18 cellular contexts compared by ENCODE assay signal in the genomic region with DNA sequence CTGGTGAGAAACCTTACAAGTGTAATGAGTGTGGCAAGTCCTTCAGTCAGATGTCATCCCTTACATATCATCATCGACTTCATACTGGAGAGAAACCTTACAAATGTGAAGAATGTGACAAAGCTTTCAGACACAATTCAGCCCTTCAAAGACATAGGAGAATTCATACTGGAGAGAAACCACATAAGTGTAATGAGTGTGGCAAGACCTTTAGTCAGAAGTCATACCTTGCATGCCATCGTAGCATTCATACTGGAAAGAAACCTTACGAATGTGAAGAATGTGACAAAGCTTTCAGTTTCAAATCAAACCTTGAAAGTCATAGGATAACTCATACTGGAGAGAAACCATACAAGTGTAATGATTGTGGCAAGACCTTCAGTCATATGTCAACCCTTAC. TPM values are rescaled to one million over a fixed set of nuclear protein-coding genes. Genes with fewer than 3 reads are reported as not detected.
DNase-seq lines count a peak whose midpoint lies in the region; ATAC-seq and TF ChIP-seq lines count a peak whose summit lies in the region.
"Had no signal": no experiment of that assay in that cellular context is flagged by ENCODE, and none has a peak within 500 bp of the region (broad histone marks: within the 10 kb centered on the region; RNA-seq: fewer than 3 reads in every experiment).

No MANE protein-coding gene starts in this region.

- RAD21 ChIA-PET in HCT116 (lab: Charles Lee; ENCODE audit: low non-redundant PET in 1 of 2, low total read pairs in 2 of 2, uncharacterized antibody in 2 of 2, unreplicated experiment in 2 of 2) = no interaction called here

- H3K79me2 ChIP-seq in HCT116 (ENCODE audit: insufficient read depth, low read length) (no peaks in the 10 kb centered on the region), trophoblast cell (ENCODE audit: control insufficient read depth, insufficient read depth, low read length, poor library complexity) (no peaks in the 10 kb centered on the region)

- no peak overlapping the region for H3K9ac ChIP-seq in BLaER1
- H3K9ac ChIP-seq in HCT116 (ENCODE audit: low read length) = no peak overlapping the region
- H3K9ac ChIP-seq in trophoblast cell (ENCODE audit: low read length) = no peak overlapping the region
- H3K9ac ChIP-seq: SK-N-SH had no signal

- H4K91ac ChIP-seq in trophoblast cell (ENCODE audit: low read depth, low read length) = no peak overlapping the region

- H2AK5ac ChIP-seq in trophoblast cell (ENCODE audit: low read length) = no peak overlapping the region

- H3K18ac ChIP-seq in trophoblast cell (ENCODE audit: low read length) = no peak overlapping the region

- peaks cover 100% of the 10 kb centered on the region for H3K9me3 ChIP-seq in BLaER1
- peaks cover 33 to 50% of the 10 kb centered on the region in 2 experiments; a peak in 3 of 4 replicates for H3K9me3 ChIP-seq in HCT116 (ENCODE audit: control insufficient read depth in 1 of 2, insufficient read depth in 1 of 2, low read depth in 1 of 2, low read length in 2 of 2)
- H3K9me3 ChIP-seq in trophoblast cell (ENCODE audit: insufficient read depth, low read depth, low read length) = peaks cover 6% of the 10 kb centered on the region

- H4K20me1 ChIP-seq in BLaER1 (no peaks in the 10 kb centered on the region), HCT116 (ENCODE audit: insufficient read depth) (no peaks in the 10 kb centered on the region)

- DNase-seq in HCT116 (ENCODE audit: low read depth, low spot score) (no peak), trophoblast cell (peak; percentile 56 to 90), cerebellum (ENCODE audit: low spot score) (no peak), NCI-H748 treated with DMSO at 0.1 percent for 48 hours (lab: John Stamatoyannopoulos, UW) (no peak)
- DNase-seq: H7; KBM-7; MG63; NCI-H1105 treated with DMSO at 0.1 percent for 48 hours; NCI-H146; NCI-H1930; NCI-H446; NCI-H524 treated with DMSO at 0.1 percent for 48 hours; NCI-H82; NK-92 treated with Interleukin-12 subunit alpha and Interleukin-12 subunit beta, amount 100 ng/mL, for 24 hours; PC-3; SK-N-SH; SW 1271 had no signal

- H3K4me3 ChIP-seq in BLaER1 (peak overlapping the region; percentile 26; the same call in 1 of the 2 replicates), HCT116 (replicated peaks in 1 of 2; ENCODE audit: low read depth in 1 of 2, low read length in 2 of 2) (no peak overlapping the region), trophoblast cell (ENCODE audit: low read depth, low read length) (no peak overlapping the region)
- H3K4me3 ChIP-seq: MG63 had no signal

- H2BK120ac ChIP-seq in trophoblast cell (ENCODE audit: insufficient read depth, low read length, poor library complexity) = no peak overlapping the region

- POLR2A ChIA-PET in HCT116 (lab: Charles Lee) = no interaction called here

- H3K4ac ChIP-seq in trophoblast cell (ENCODE audit: low read depth, low read length) = no peak overlapping the region

- H4K8ac ChIP-seq in trophoblast cell (ENCODE audit: low read depth, low read length) = no peak overlapping the region

- no peak for TF ChIP-seq RAD21 in HCT116 (IDR thresholded peaks at IDR 0.05; ENCODE audit: low read depth)

- H2AFZ ChIP-seq in HCT116 (ENCODE audit: low read depth, low read length, poor library complexity, severe bottlenecking) = no peak overlapping the region
- no peak overlapping the region for H2AFZ ChIP-seq in trophoblast cell (ENCODE audit: insufficient read depth, low read length, poor library complexity)

- no peak overlapping the region for H2BK12ac ChIP-seq in trophoblast cell (ENCODE audit: low read length)

- no peak for TF ChIP-seq CTCF in HCT116 (IDR thresholded peaks at IDR 0.05 in 2 of 3, conservative IDR thresholded peaks at IDR 0.05 in 1 of 3; ENCODE audit: borderline replicate concordance in 1 of 3, insufficient read depth in 1 of 3, low read depth in 2 of 3, low read length in 2 of 3)

- peaks cover 98% of the 10 kb centered on the region for H3K36me3 ChIP-seq in BLaER1
- peaks cover 0 to 41% of the 10 kb centered on the region in 2 experiments; a peak in 3 of 4 replicates for H3K36me3 ChIP-seq in HCT116 (ENCODE audit: control insufficient read depth in 1 of 2, insufficient read depth in 2 of 2, low read length in 2 of 2)
- peaks cover 21 to 31% of the 10 kb centered on the region in 2 experiments for H3K36me3 ChIP-seq in trophoblast cell (ENCODE audit: control insufficient read depth in 1 of 2, insufficient read depth in 2 of 2, low read length in 2 of 2)
- H3K36me3 ChIP-seq: MG63 had no signal

- H3K4me2 ChIP-seq in BLaER1 = no peak overlapping the region
- no peak overlapping the region for H3K4me2 ChIP-seq in HCT116 (ENCODE audit: low read length)
- no peak overlapping the region for H3K4me2 ChIP-seq in trophoblast cell (ENCODE audit: low read length)
- H3K4me2 ChIP-seq: SK-N-SH had no signal

- no TSS peak for BruUV-seq in HCT116 (replicated peaks; lab: Mats Ljungman, UMichigan)

- intact Hi-C loops in HCT116 (cut with micrococcal nuclease) = no loop called here

- no peak overlapping the region for H3K23ac ChIP-seq in trophoblast cell (ENCODE audit: low read length)

- no peak overlapping the region for H2BK5ac ChIP-seq in trophoblast cell (ENCODE audit: low read depth, low read length, poor library complexity)

- no peak for ATAC-seq in HCT116
- ATAC-seq: PC-3 had no signal

- H3K4me1 ChIP-seq in BLaER1 (no peaks in the 10 kb centered on the region), HCT116 (ENCODE audit: control insufficient read depth in 1 of 2, insufficient read depth in 2 of 2, low read length in 2 of 2) (no peaks in the 10 kb centered on the region), trophoblast cell (ENCODE audit: control insufficient read depth in 1 of 2, insufficient read depth in 2 of 2, low read length in 2 of 2) (no peaks in the 10 kb centered on the region)

- H3K9me2 ChIP-seq in HCT116 (ENCODE audit: insufficient read depth) = no peaks in the 10 kb centered on the region
- H3K9me2 ChIP-seq: SK-N-SH had no signal

- CTCF ChIA-PET in HCT116 (lab: Charles Lee) = no interaction called here

- WGBS in trophoblast cell (ENCODE audit: extremely low coverage, insufficient coverage, insufficient read length) = no CpG with 5 or more reads among the region's 3 CpGs

- H3K27me3 ChIP-seq in BLaER1 = no peaks in the 10 kb centered on the region
- H3K27me3 ChIP-seq in HCT116 (ENCODE audit: insufficient read depth, low read length) = no peaks in the 10 kb centered on the region
- no peaks in the 10 kb centered on the region for H3K27me3 ChIP-seq in trophoblast cell (ENCODE audit: insufficient read depth, low read length)
- H3K27me3 ChIP-seq: MG63 had no signal

- no peaks in the 10 kb centered on the region for H3K79me1 ChIP-seq in trophoblast cell (ENCODE audit: low read length)

- H3K14ac ChIP-seq in trophoblast cell (ENCODE audit: low read length) = no peak overlapping the region

- TF ChIP-seq POLR2A in HCT116 (IDR thresholded peaks at IDR 0.05; ENCODE audit: borderline replicate concordance, extremely low read depth, insufficient read depth, insufficient read length) = no peak

- H3K27ac ChIP-seq in BLaER1 (no peak overlapping the region), HCT116 (ENCODE audit: low read depth, low read length) (no peak overlapping the region), trophoblast cell (ENCODE audit: low read depth, low read length) (no peak overlapping the region)

- no peak overlapping the region for H4K12ac ChIP-seq in trophoblast cell (ENCODE audit: low read depth, low read length)

TF ChIP-seq in HCT116, 20 proteins besides CTCF, POLR2A, EP300 and RAD21:
- no peak for TF ChIP-seq ZFX (IDR thresholded peaks at IDR 0.05)
- 0 out of 2 replicates have a peak, but pooled peaks have one; percentile 10 for TF ChIP-seq ZNF274 (IDR thresholded peaks at IDR 0.05; ENCODE audit: low read depth, low read length)

RNA-seq across cellular contexts. Expression of gene ZNF765, which starts 13.6 kb away (rescaled TPM):
- total RNA-seq in HCT116 (2021; ENCODE audit: unreplicated experiment) (6.7 TPM), cerebellum (27.7 TPM)
- 4.1 and 4.9 TPM in 2 replicates for polyA plus RNA-seq in HCT116 (2012)
- 16.4 and 16.6 TPM in 2 replicates for polyA plus RNA-seq in trophoblast cell (2013)

RNA-seq across cellular contexts. Expression of gene ZNF525, which starts 15.9 kb away (rescaled TPM):
- total RNA-seq in HCT116 (2021; ENCODE audit: unreplicated experiment) = 10.2 TPM
- polyA plus RNA-seq in HCT116 (2012) = 3.5 and 5.0 TPM in 2 replicates
- 10.2 and 10.9 TPM in 2 replicates for polyA plus RNA-seq in trophoblast cell (2013)
- 13.2 TPM for total RNA-seq in cerebellum

RNA-seq across cellular contexts. Expression of gene ZNF845, which starts 47.8 kb away (rescaled TPM):
- total RNA-seq in HCT116 (2021; ENCODE audit: unreplicated experiment) (5.4 TPM), cerebellum (13.5 TPM)
- 1.8 and 2.6 TPM in 2 replicates for polyA plus RNA-seq in HCT116 (2012)
- polyA plus RNA-seq in trophoblast cell (2013) = 12.5 and 13.1 TPM in 2 replicates

RNA-seq across cellular contexts. Expression of gene ZNF761, which starts 50.4 kb away (rescaled TPM):
- total RNA-seq in HCT116 (2021; ENCODE audit: unreplicated experiment) (8.8 TPM), cerebellum (13.2 TPM)
- polyA plus RNA-seq in HCT116 (2012) = 6.0 and 6.9 TPM in 2 replicates
- polyA plus RNA-seq in trophoblast cell (2013) = 42.9 and 43.2 TPM in 2 replicates

Comparison
In these comparisons a context has a peak if more than half of its experiments do, and no peak if none do; other contexts are left out.
1. DNase-seq: peak in trophoblast cell (2 of 2); none in HCT116 (single experiment), cerebellum (single experiment) and NCI-H748 treated with DMSO at 0.1 percent for 48 hours (single experiment).